ENCODE assay signal across 9 cellular contexts in genomic region chr6:127515234-127515793, GRCh38. TPM values are rescaled to one million over a fixed set of nuclear protein-coding genes. Genes with fewer than 3 reads are reported as not detected.
DNase-seq lines count a peak whose midpoint lies in the region; ATAC-seq and TF ChIP-seq lines count a peak whose summit lies in the region.
"Had no signal": no experiment of that assay in that cellular context is flagged by ENCODE, and none has a peak within 500 bp of the region (broad histone marks: within the 10 kb centered on the region; RNA-seq: fewer than 3 reads in every experiment).

No MANE protein-coding gene starts in this region.

- peak; percentile 19 for TF ChIP-seq CTCF in cardiac muscle cell (IDR thresholded peaks at IDR 0.05; ENCODE audit: low read depth, low read length)
- no peak for TF ChIP-seq CTCF in thoracic aorta (IDR thresholded peaks at IDR 0.05)

- peak; percentile 38 to 64 for DNase-seq in cardiac muscle cell (ENCODE audit: low read depth in 1 of 2, low spot score in 1 of 2)
- DNase-seq in Right ventricle myocardium inferior (ENCODE audit: missing footprints): no peak
- DNase-seq in SK-N-DZ (ENCODE audit: low spot score): peak; percentile 38
- peak; percentile 76 for DNase-seq in ecto neural progenitor cell (ENCODE audit: low spot score)
- no peak for DNase-seq in memory B cell (ENCODE audit: low spot score in 2 of 2)
- DNase-seq in thoracic aorta (ENCODE audit: low spot score): no peak
- no peak for DNase-seq in NCI-H510A (lab: John Stamatoyannopoulos, UW)

- peak overlapping the region; percentile 14 for H3K27ac Mint-ChIP-seq in memory B cell

- peaks cover 20% of the 10 kb centered on the region for H3K4me1 Mint-ChIP-seq in memory B cell

- H3K4me1 ChIP-seq in cardiac muscle cell (ENCODE audit: low read depth) (peaks cover 6% of the 10 kb centered on the region), thoracic aorta (ENCODE audit: control insufficient read depth in 1 of 2, low read depth in 2 of 2) (peaks cover 13 to 29% of the 10 kb centered on the region in 2 donors)

- no peak for ATAC-seq in Right ventricle myocardium inferior
- ATAC-seq in HG02970 (IDR thresholded peaks at IDR 0.05; ENCODE audit: low FRiP score, unreplicated experiment): peak; percentile 16
- peak; percentile 20 for ATAC-seq in memory B cell (ENCODE audit: low read depth)
- ATAC-seq in thoracic aorta (ENCODE audit: insufficient number of reproducible peaks, low FRiP score, low read depth): no peak

- no peaks in the 10 kb centered on the region for H3K36me3 Mint-ChIP-seq in memory B cell

- peak overlapping the region; percentile 54 for H3K4me3 ChIP-seq in cardiac muscle cell
- peak overlapping the region; percentile 82 for H3K4me3 ChIP-seq in thoracic aorta

- intact Hi-C loops in Right ventricle myocardium inferior (cut with DNase I): no loop called here

- peaks cover 6% of the 10 kb centered on the region for H3K27me3 Mint-ChIP-seq in memory B cell

- peak overlapping the region; percentile 82 for H3K4me3 Mint-ChIP-seq in memory B cell

- H3K36me3 ChIP-seq in cardiac muscle cell: no peaks in the 10 kb centered on the region
- H3K36me3 ChIP-seq in thoracic aorta: no peaks in the 10 kb centered on the region
- H3K36me3 ChIP-seq: neutrophil had no signal

- H3K9me3 ChIP-seq in cardiac muscle cell (ENCODE audit: low read depth) (no peaks in the 10 kb centered on the region), thoracic aorta (no peaks in the 10 kb centered on the region)
- H3K9me3 ChIP-seq: neutrophil had no signal

- H3K27ac ChIP-seq in cardiac muscle cell (no peak overlapping the region), thoracic aorta (no peak overlapping the region)
- H3K27ac ChIP-seq: neutrophil had no signal

- no peaks in the 10 kb centered on the region for H3K9me3 Mint-ChIP-seq in memory B cell

- H3K27me3 ChIP-seq in cardiac muscle cell (peaks cover 51% of the 10 kb centered on the region), thoracic aorta (replicated peaks; ENCODE audit: insufficient read depth) (peaks cover 12% of the 10 kb centered on the region)

RNA-seq across cellular contexts. Expression of gene KIAA0408, which starts 56.1 kb away (rescaled TPM):
- total RNA-seq in cardiac muscle cell (0.07 and 0.27 TPM in 2 replicates), Right ventricle myocardium inferior (3.2 TPM), thoracic aorta (1 to 10 TPM in 1 of 2 donors, under 1 TPM in 1; 0.68 to 4.7 TPM)
- polyA plus RNA-seq in cardiac muscle cell: 0.95 and 2.0 TPM in 2 replicates
- polyA plus RNA-seq in SK-N-DZ (2014; cell fraction: cytosol; rRNA removed): 22.2 and 26.1 TPM in 2 replicates
- 35.1 and 38.7 TPM in 2 replicates for polyA plus RNA-seq in SK-N-DZ (2014; cell fraction: nucleus; rRNA removed)

Comparison
In these comparisons a context has a peak if more than half of its experiments do, and no peak if none do; other contexts are left out.
1. DNase-seq: peak in cardiac muscle cell (2 of 2), SK-N-DZ (single experiment) and ecto neural progenitor cell (single experiment); none in Right ventricle myocardium inferior (single experiment), memory B cell (0 of 2), thoracic aorta (single experiment) and NCI-H510A (single experiment).
2. ATAC-seq: peak in HG02970 (single experiment) and memory B cell (single experiment); none in Right ventricle myocardium inferior (single experiment) and thoracic aorta (single experiment).